34 cellular contexts compared by ENCODE assay signal in the genomic region with DNA sequence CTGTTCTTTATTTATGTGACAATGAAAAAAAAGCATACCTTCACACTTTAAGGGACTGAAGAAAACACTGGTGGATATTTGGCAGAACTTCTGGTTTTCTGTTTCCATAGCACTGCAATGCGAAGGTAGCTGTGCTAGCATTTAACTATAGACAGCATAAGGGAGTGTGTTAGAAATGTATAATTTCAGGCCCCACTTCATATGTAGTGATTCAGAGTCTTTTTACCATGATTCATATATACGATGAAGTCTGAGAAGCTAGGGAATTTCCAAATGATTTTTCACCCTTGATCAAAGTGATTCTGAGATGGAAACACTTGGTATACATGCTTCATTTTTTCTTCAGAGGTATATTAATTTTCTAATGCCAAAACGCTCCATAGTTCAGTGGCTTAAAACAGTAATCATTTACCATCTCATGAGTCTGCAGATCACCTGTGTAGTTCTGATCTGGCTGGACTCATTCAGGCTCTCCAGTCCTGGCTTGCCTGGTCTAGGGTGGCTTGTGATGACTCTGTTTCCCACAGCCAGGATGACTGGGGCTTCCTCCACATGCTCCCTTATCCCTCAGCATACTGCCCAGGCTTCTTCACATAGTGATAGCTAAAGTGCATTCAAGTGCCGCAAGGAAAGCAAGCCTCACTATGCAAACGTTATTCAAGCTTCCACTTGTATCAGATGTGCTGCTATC.
DNase-seq lines count a peak whose midpoint lies in the region; ATAC-seq, FAIRE-seq and TF ChIP-seq lines count a peak whose summit lies in the region.
"Had no signal": no experiment of that assay in that cellular context is flagged by ENCODE, and none has a peak within 500 bp of the region (broad histone marks: within the 10 kb centered on the region; RNA-seq: fewer than 3 reads in every experiment).

No MANE protein-coding gene starts in this region.

- no peak for FAIRE-seq in bronchial epithelial cell (lab: Jason Lieb, UNC)
- FAIRE-seq: endometrium, GM19239 had no signal

- H3K9me3 Mint-ChIP-seq in activated CD4-positive, alpha-beta memory T cell treated with anti-CD3 and anti-CD28 coated beads for 36 hours: peaks cover 5% of the 10 kb centered on the region
- H3K9me3 Mint-ChIP-seq: dendritic cell treated with granulocyte-macrophage colony-stimulating factor and Interleukin-4, amounts not matched to agents 40 ng/mL and 50 ng/mL, for 4 days; nephron progenitor cell had no signal

- H3K27me3 ChIP-seq in bronchial epithelial cell (ENCODE audit: control insufficient read depth, insufficient read depth, low read length) (no peaks in the 10 kb centered on the region), mesendoderm (ENCODE audit: insufficient read depth, low read length, poor library complexity) (no peaks in the 10 kb centered on the region)
- H3K27me3 ChIP-seq: esophagus squamous epithelium, gastrocnemius medialis, MG63, Peyer's patch, right atrium auricular region, suprapubic skin had no signal

- intact Hi-C loops in activated CD4-positive, alpha-beta memory T cell treated with anti-CD3 and anti-CD28 coated beads for 36 hours (cut with micrococcal nuclease): no loop called here

- H3K4me1 ChIP-seq in mesendoderm (ENCODE audit: control insufficient read depth, low read depth, low read length): no peaks in the 10 kb centered on the region
- H3K4me1 ChIP-seq: esophagus squamous epithelium, gastrocnemius medialis, Peyer's patch, right atrium auricular region, suprapubic skin had no signal

- WGBS in mesendoderm (ENCODE audit: extremely low coverage, insufficient coverage, low lambda C conversion rate): no CpG with 5 or more reads among the region's 5 CpGs

- no peaks in the 10 kb centered on the region for H3K4me1 Mint-ChIP-seq in activated CD4-positive, alpha-beta memory T cell treated with anti-CD3 and anti-CD28 coated beads for 36 hours (ENCODE audit: low read depth)

- DNase-seq in DMS53 (lab: John Stamatoyannopoulos, UW) (peak; percentile 28), DMS53 treated with DMSO at 0.1 percent for 48 hours (lab: John Stamatoyannopoulos, UW; ENCODE audit: unreplicated experiment) (no peak), HK-2 (ENCODE audit: unreplicated experiment) (peak; percentile 11), bronchial epithelial cell (ENCODE audit: low read depth) (peak; percentile 2), mesendoderm (peak; percentile 53), NOMO-1 (lab: John Stamatoyannopoulos, UW; ENCODE audit: unreplicated experiment in 2 of 2) (no peak)
- no peak for DNase-seq in activated CD4-positive, alpha-beta memory T cell treated with anti-CD3 and anti-CD28 coated beads for 36 hours
- DNase-seq: 8988T; activated CD4-positive, alpha-beta T cell treated with anti-CD3 and anti-CD28 coated beads for 1 hour; activated CD8-positive, alpha-beta memory T cell treated with anti-CD3 and anti-CD28 coated beads, Interleukin-2, amount 50 U/mL, for 48 hours; activated CD8-positive, alpha-beta T cell treated with anti-CD3 and anti-CD28 coated beads for 36 hours; activated naive CD4-positive, alpha-beta T cell treated with Interleukin-2 at 50 U/mL for 16 hours; central memory CD4-positive, alpha-beta T cell; DND-41; esophagus squamous epithelium; gastrocnemius medialis; KBM-7; left cardiac atrium; MG63; NCI-H526; nephron progenitor cell; Peyer's patch; SHP77 treated with DMSO at 0.1 percent for 48 hours; stimulated activated naive CD4-positive, alpha-beta T cell treated with Interleukin-2 at 50 U/mL for 16 hours had no signal

- H2BK120ac ChIP-seq in mesendoderm (ENCODE audit: low read depth, low read length): no peak overlapping the region

- H4K5ac ChIP-seq in mesendoderm (ENCODE audit: low read length): no peak overlapping the region

- no peaks in the 10 kb centered on the region for H3K36me3 Mint-ChIP-seq in activated CD4-positive, alpha-beta memory T cell treated with anti-CD3 and anti-CD28 coated beads for 36 hours

- H2AK5ac ChIP-seq in mesendoderm (ENCODE audit: low read length): no peak overlapping the region

- no peak overlapping the region for H2BK5ac ChIP-seq in mesendoderm (ENCODE audit: low read length)

- POLR2A ChIA-PET in activated CD4-positive, alpha-beta memory T cell treated with anti-CD3 and anti-CD28 coated beads for 36 hours (lab: Charles Lee): no interaction called here

- no peak for ATAC-seq in HG03457 (IDR thresholded peaks at IDR 0.05; ENCODE audit: unreplicated experiment)
- ATAC-seq: activated CD8-positive, alpha-beta T cell treated with anti-CD3 and anti-CD28 coated beads for 36 hours; gastrocnemius medialis; left cardiac atrium had no signal

- H3K27ac ChIP-seq in mesendoderm (ENCODE audit: low read depth, low read length): no peak overlapping the region
- H3K27ac ChIP-seq: esophagus squamous epithelium, gastrocnemius medialis, HL-60, Peyer's patch, right atrium auricular region, suprapubic skin had no signal

- H3K56ac ChIP-seq in mesendoderm (ENCODE audit: low read length): no peak overlapping the region

- no peak overlapping the region for H3K9ac ChIP-seq in mesendoderm (ENCODE audit: low read length)

- no peaks in the 10 kb centered on the region for H3K79me2 ChIP-seq in mesendoderm (ENCODE audit: control insufficient read depth, insufficient read depth, low read length)

- no peak overlapping the region for H4K8ac ChIP-seq in mesendoderm (ENCODE audit: low read depth, low read length)

- H3K27me3 Mint-ChIP-seq in activated CD4-positive, alpha-beta memory T cell treated with anti-CD3 and anti-CD28 coated beads for 36 hours: no peaks in the 10 kb centered on the region
- H3K27me3 Mint-ChIP-seq: activated CD8-positive, alpha-beta T cell treated with anti-CD3 and anti-CD28 coated beads for 36 hours; dendritic cell treated with granulocyte-macrophage colony-stimulating factor and Interleukin-4, amounts not matched to agents 40 ng/mL and 50 ng/mL, for 4 days had no signal

- no peaks in the 10 kb centered on the region for H3K36me3 ChIP-seq in bronchial epithelial cell (ENCODE audit: control insufficient read depth, insufficient read depth, low read length)
- no peaks in the 10 kb centered on the region for H3K36me3 ChIP-seq in mesendoderm (ENCODE audit: control insufficient read depth, insufficient read depth, low read length)
- H3K36me3 ChIP-seq: esophagus squamous epithelium, gastrocnemius medialis, MG63, Peyer's patch, right atrium auricular region, suprapubic skin had no signal

- no peak overlapping the region for H3K4me2 ChIP-seq in mesendoderm (ENCODE audit: low read length)
- H3K4me2 ChIP-seq: smooth muscle cell had no signal

- TF ChIP-seq CTCF in bronchial epithelial cell (IDR thresholded peaks at IDR 0.05; ENCODE audit: insufficient read depth, low read length, severe bottlenecking): no peak

- no peak overlapping the region for H3K27ac Mint-ChIP-seq in activated CD4-positive, alpha-beta memory T cell treated with anti-CD3 and anti-CD28 coated beads for 36 hours
- H3K27ac Mint-ChIP-seq: activated CD8-positive, alpha-beta T cell treated with anti-CD3 and anti-CD28 coated beads for 36 hours; activated T-helper 1 cell treated with anti-CD3 and anti-CD28 coated beads, Interleukin-12 subunit alpha, Interleukin-12 subunit beta, Interleukin-2, Interleukin-4 antibody, amounts not matched to agents 30 ng/mL and 10 ng/mL and 1 ng/mL, durations not matched to agents 14 hours and 24 hours and 36 hours; dendritic cell treated with granulocyte-macrophage colony-stimulating factor and Interleukin-4, amounts not matched to agents 40 ng/mL and 50 ng/mL, for 4 days; nephron progenitor cell; T-helper 2 cell treated with Interferon-gamma antibody and Interleukin-4, amounts not matched to agents 5 μg/mL and 100 μg/mL, for 36 hours had no signal

- no peak overlapping the region for H3K4me3 Mint-ChIP-seq in activated CD4-positive, alpha-beta memory T cell treated with anti-CD3 and anti-CD28 coated beads for 36 hours
- H3K4me3 Mint-ChIP-seq: activated CD8-positive, alpha-beta T cell treated with anti-CD3 and anti-CD28 coated beads for 36 hours; activated T-helper 1 cell treated with anti-CD3 and anti-CD28 coated beads, Interleukin-12 subunit alpha, Interleukin-12 subunit beta, Interleukin-2, Interleukin-4 antibody, amounts not matched to agents 30 ng/mL and 10 ng/mL and 1 ng/mL, durations not matched to agents 14 hours and 24 hours and 36 hours; dendritic cell treated with granulocyte-macrophage colony-stimulating factor and Interleukin-4, amounts not matched to agents 40 ng/mL and 50 ng/mL, for 4 days; nephron progenitor cell; T-helper 2 cell treated with Interferon-gamma antibody and Interleukin-4, amounts not matched to agents 5 μg/mL and 100 μg/mL, for 36 hours had no signal

- CTCF ChIA-PET in activated CD4-positive, alpha-beta memory T cell treated with anti-CD3 and anti-CD28 coated beads for 36 hours (lab: Charles Lee): no interaction called here

- no peaks in the 10 kb centered on the region for H3K79me1 ChIP-seq in mesendoderm (ENCODE audit: low read length)

- no peak overlapping the region for H3K23ac ChIP-seq in mesendoderm (ENCODE audit: low read length)

- H3K4ac ChIP-seq in mesendoderm (ENCODE audit: low read depth, low read length): no peak overlapping the region

- H3K4me3 ChIP-seq in bronchial epithelial cell (ENCODE audit: low read depth, low read length) (no peak overlapping the region), mesendoderm (ENCODE audit: low read length) (no peak overlapping the region)
- H3K4me3 ChIP-seq: esophagus squamous epithelium, gastrocnemius medialis, MG63, Peyer's patch, right atrium auricular region, smooth muscle cell, suprapubic skin had no signal

- no peak overlapping the region for H3K18ac ChIP-seq in mesendoderm (ENCODE audit: low read length)

- no peak overlapping the region for H2BK15ac ChIP-seq in mesendoderm (replicated peaks; ENCODE audit: low read depth)

Comparison
In these comparisons a context has a peak if more than half of its experiments do, and no peak if none do; other contexts are left out.
1. DNase-seq: peak in DMS53 (single experiment), HK-2 (single experiment), bronchial epithelial cell (single experiment) and mesendoderm (single experiment); none in DMS53 treated with DMSO at 0.1 percent for 48 hours (single experiment), NOMO-1 (0 of 2) and activated CD4-positive, alpha-beta memory T cell treated with anti-CD3 and anti-CD28 coated beads for 36 hours (single experiment).